31 cellular contexts compared by ENCODE assay signal in genomic region chr4:181802207-181802606, GRCh38.
"Had no signal": no experiment of that assay in that cellular context is flagged by ENCODE, and none has a peak within 500 bp of the region (broad histone marks: within the 10 kb centered on the region; RNA-seq: fewer than 3 reads in every experiment).

No MANE protein-coding gene starts in this region.

- H3K9me3 ChIP-seq: adrenal gland, body of pancreas, breast epithelium had no signal

- FAIRE-seq: astrocyte, TTC549 had no signal

- H3K27me3 ChIP-seq: adrenal gland, body of pancreas, brain microvascular endothelial cell, breast epithelium had no signal

- H3K4me1 ChIP-seq: adrenal gland, body of pancreas, breast epithelium had no signal

- DNase-seq: activated B cell treated with CpG ODN at 0.5 μM for 24 hours; activated CD4-positive, alpha-beta memory T cell treated with anti-CD3 and anti-CD28 coated beads for 36 hours; activated CD4-positive, alpha-beta T cell treated with anti-CD3 and anti-CD28 coated beads for 4 hours; activated CD4-positive, alpha-beta T cell treated with anti-CD3 and anti-CD28 coated beads, Interleukin-2, amount 50 U/mL, for 1 hour; activated CD4-positive, alpha-beta T cell treated with anti-CD3 and anti-CD28 coated beads, Interleukin-2, amount 50 U/mL, for 4 hours; activated CD4-positive, CD25-positive, alpha-beta regulatory T cell treated with anti-CD3 and anti-CD28 coated beads, Interleukin-2, amount 50 U/mL, for 72 hours; activated CD8-positive, alpha-beta memory T cell treated with anti-CD3 and anti-CD28 coated beads, Interleukin-2, amount 50 U/mL, for 4 hours; activated CD8-positive, alpha-beta T cell treated with anti-CD3 and anti-CD28 coated beads for 36 hours; activated effector memory CD4-positive, alpha-beta T cell treated with anti-CD3 and anti-CD28 coated beads, Interleukin-2, amount 50 U/mL, for 16 hours; activated gamma-delta T cell treated with Interleukin-2 at 50 U/mL for 16 hours; activated naive CD4-positive, alpha-beta T cell; activated naive CD4-positive, alpha-beta T cell treated with anti-CD3 and anti-CD28 coated beads for 36 hours; activated naive CD4-positive, alpha-beta T cell treated with anti-CD3 and anti-CD28 coated beads, Interleukin-2, amount 50 U/mL, for 16 hours; activated naive CD8-positive, alpha-beta T cell treated with anti-CD3 and anti-CD28 coated beads for 36 hours; activated T-cell treated with anti-CD3 and anti-CD28 coated beads for 4 hours; activated T-cell treated with anti-CD3 and anti-CD28 coated beads, Interleukin-2, amount 50 U/mL, for 1 hour; activated T-cell treated with anti-CD3 and anti-CD28 coated beads, Interleukin-2, amount 50 U/mL, for 4 hours; activated T-cell treated with anti-CD3 and anti-CD28 coated beads, Interleukin-2, amount 50 U/mL, for 72 hours; adrenal gland; amniotic stem cell; aorta; body of pancreas; brain microvascular endothelial cell; central memory CD4-positive, alpha-beta T cell; T-helper 1 cell; T-helper 2 cell; T-helper 9 cell had no signal

- H3K4me3 ChIP-seq: adrenal gland, body of pancreas, breast epithelium had no signal

- H3K36me3 ChIP-seq: adrenal gland, brain microvascular endothelial cell, breast epithelium had no signal

- H3K27ac ChIP-seq: adrenal gland, body of pancreas, brain microvascular endothelial cell, breast epithelium, VCaP had no signal
